12 cellular contexts compared by ENCODE assay signal in genomic region chr9:36818965-36819870, GRCh38.
DNase-seq lines count a peak whose midpoint lies in the region; ATAC-seq and TF ChIP-seq lines count a peak whose summit lies in the region.
"Had no signal": no experiment of that assay in that cellular context is flagged by ENCODE, and none has a peak within 500 bp of the region (broad histone marks: within the 10 kb centered on the region; RNA-seq: fewer than 3 reads in every experiment).

No MANE protein-coding gene starts in this region.

- H3K4me2 ChIP-seq in IMR-90 (ENCODE audit: low read depth, low read length) = no peak overlapping the region

- H3K9me3 ChIP-seq in IMR-90 (ENCODE audit: control insufficient read depth, insufficient read depth, low read length) = no peaks in the 10 kb centered on the region
- H3K9me3 ChIP-seq in adipocyte (ENCODE audit: control insufficient read depth, low read length) = peaks cover 5% of the 10 kb centered on the region
- H3K9me3 ChIP-seq: Peyer's patch had no signal

- H3K4me3 ChIP-seq in IMR-90 (ENCODE audit: insufficient read depth, low read depth, low read length) = no peak overlapping the region
- peak overlapping the region; percentile 76 for H3K4me3 ChIP-seq in adipocyte (ENCODE audit: low read length)

- H4K8ac ChIP-seq in IMR-90 (ENCODE audit: low read depth in 2 of 2, low read length in 2 of 2) = no peak overlapping the region

- intact Hi-C loops in IMR-90 (cut with micrococcal nuclease) (no loop called here), sciatic nerve (cut with DNase I) (no loop called here)

- in situ Hi-C loops in IMR-90 (cut with MboI; ENCODE audit: low sequenced_read_pairs) = no loop called here

- H4K91ac ChIP-seq in IMR-90 (ENCODE audit: insufficient read depth, low read depth, low read length) = no peak overlapping the region

- no peak for TF ChIP-seq RAD21 in IMR-90 (IDR thresholded peaks at IDR 0.05; ENCODE audit: low read length)

- DNase-seq in IMR-90 (no peak), adipocyte (ENCODE audit: low read depth) (no peak), iPS-NIHi11 (ENCODE audit: low spot score) (peak; percentile 58), sciatic nerve (ENCODE audit: low spot score) (peak; percentile 45), KG1 (lab: John Stamatoyannopoulos, UW) (no peak), foreskin melanocyte (no peak), DMS79 (lab: John Stamatoyannopoulos, UW) (no peak)
- DNase-seq: activated CD4-positive, alpha-beta T cell treated with anti-CD3 and anti-CD28 coated beads for 48 hours; GF-D8; Karpas-422; natural killer cell had no signal

- no peak overlapping the region for H3K27ac ChIP-seq in IMR-90 (ENCODE audit: insufficient read depth, low read length)
- H3K27ac ChIP-seq: Peyer's patch had no signal

- H3K4ac ChIP-seq in IMR-90 (ENCODE audit: low read depth, low read length) = no peak overlapping the region

- H3K9me1 ChIP-seq in IMR-90 (ENCODE audit: insufficient read depth, low read length) = no peaks in the 10 kb centered on the region

- TF ChIP-seq POLR2A in IMR-90 (IDR thresholded peaks at IDR 0.05; ENCODE audit: low read depth, low read length) = no peak

- POLR2A ChIA-PET in IMR-90 (lab: Charles Lee; ENCODE audit: unreplicated experiment) = no interaction called here

- H2BK120ac ChIP-seq in IMR-90 (ENCODE audit: low read depth, low read length) = no peak overlapping the region

- no peak for TF ChIP-seq CTCF in IMR-90 (conservative IDR thresholded peaks at IDR 0.05; ENCODE audit: low read depth, low read length)

- H2BK5ac ChIP-seq in IMR-90 (ENCODE audit: low read depth, low read length, poor library complexity, severe bottlenecking) = no peak overlapping the region

- H2AK5ac ChIP-seq in IMR-90 (ENCODE audit: low read depth, low read length) = no peak overlapping the region

- H2AFZ ChIP-seq in IMR-90 (replicated peaks; ENCODE audit: low read length, poor library complexity) = peak overlapping the region; percentile 66

- H3K9ac ChIP-seq in IMR-90 (ENCODE audit: low read depth, low read length) (no peak overlapping the region), adipocyte (ENCODE audit: low read length) (peak overlapping the region; percentile 88)

- CTCF ChIA-PET in IMR-90 (lab: Yijun Ruan, JAX) = no interaction called here

- H3K4me1 ChIP-seq in IMR-90 (ENCODE audit: control insufficient read depth, insufficient read depth, low read length) (no peaks in the 10 kb centered on the region), adipocyte (ENCODE audit: control insufficient read depth, insufficient read depth, low read length) (peaks cover 49% of the 10 kb centered on the region)
- H3K4me1 ChIP-seq: Peyer's patch had no signal

- no peaks in the 10 kb centered on the region for H3K79me1 ChIP-seq in IMR-90 (ENCODE audit: low read depth in 1 of 2, low read length in 2 of 2)

- BruUV-seq in IMR-90 (replicated peaks; lab: Mats Ljungman, UMichigan) = no TSS peak

- dilution Hi-C loops in IMR-90 (cut with HindIII; ENCODE audit: low sequenced_read_pairs, unreplicated experiment) = no loop called here

- H2BK15ac ChIP-seq in IMR-90 (ENCODE audit: low read depth, low read length) = no peak overlapping the region

- no peak overlapping the region for H3K14ac ChIP-seq in IMR-90 (replicated peaks; ENCODE audit: low read depth, low read length)

- H3K27me3 ChIP-seq in IMR-90 (ENCODE audit: control insufficient read depth, insufficient read depth, low read length) (peaks cover 67% of the 10 kb centered on the region), adipocyte (replicated peaks; ENCODE audit: control insufficient read depth, insufficient read depth, low read length) (peaks cover 58% of the 10 kb centered on the region)

- no peak overlapping the region for H3K56ac ChIP-seq in IMR-90 (ENCODE audit: extremely low read depth, insufficient read depth, low read length)

- H3K36me3 ChIP-seq in IMR-90 (ENCODE audit: control insufficient read depth, insufficient read depth, low read length) (no peaks in the 10 kb centered on the region), adipocyte (ENCODE audit: control insufficient read depth, insufficient read depth, low read length, severe bottlenecking) (no peaks in the 10 kb centered on the region)
- H3K36me3 ChIP-seq: Peyer's patch had no signal

- H2BK20ac ChIP-seq in IMR-90 (ENCODE audit: low read depth, low read length) = no peak overlapping the region

- WGBS in IMR-90 (ENCODE audit: extremely low coverage in 2 of 2, insufficient read length in 1 of 2), 2 experiments = 15% methylated on average over 10 of the region's 35 CpGs; no CpG with 5 or more reads in 1 of the 2 experiments

- no peak overlapping the region for H3K23ac ChIP-seq in IMR-90 (ENCODE audit: low read depth, low read length)

- no peak overlapping the region for H3K18ac ChIP-seq in IMR-90 (ENCODE audit: low read depth, low read length)

- H2AK9ac ChIP-seq in IMR-90 (replicated peaks; ENCODE audit: low read depth, low read length, poor library complexity) = no peak overlapping the region

- ATAC-seq in IMR-90 (ENCODE audit: low read depth) (no peak; the same call in 1 of the 2 replicates), sciatic nerve (peak; percentile 47)

- H4K20me1 ChIP-seq in IMR-90 (ENCODE audit: insufficient read depth, low read length) = no peaks in the 10 kb centered on the region

- H4K5ac ChIP-seq in IMR-90 (ENCODE audit: low read depth, low read length) = no peak overlapping the region

TF ChIP-seq in IMR-90, 13 proteins besides CTCF, POLR2A, EP300 and RAD21:
- TF ChIP-seq USF2 (IDR thresholded peaks at IDR 0.05; ENCODE audit: low read depth, low read length) (no peak), SMC3 (IDR thresholded peaks at IDR 0.05; ENCODE audit: low read depth, low read length) (no peak), FOS (IDR thresholded peaks at IDR 0.05; ENCODE audit: low read depth, low read length) (no peak), MAZ (IDR thresholded peaks at IDR 0.05; ENCODE audit: borderline replicate concordance, low read depth, low read length) (no peak), NFE2L2 (IDR thresholded peaks at IDR 0.05; ENCODE audit: low read depth, low read length) (no peak), RCOR1 (IDR thresholded peaks at IDR 0.05; ENCODE audit: insufficient replicate concordance, low read length) (no peak), BHLHE40 (IDR thresholded peaks at IDR 0.05; ENCODE audit: low read depth, low read length) (no peak), MXI1 (IDR thresholded peaks at IDR 0.05; ENCODE audit: borderline replicate concordance, low read depth, low read length) (no peak), MAFK (IDR thresholded peaks at IDR 0.05; ENCODE audit: low read depth, low read length) (no peak), CEBPB (IDR thresholded peaks at IDR 0.05; ENCODE audit: low read depth, low read length) (no peak), RFX5 (IDR thresholded peaks at IDR 0.05; ENCODE audit: low read depth, low read length) (no peak), CHD1 (IDR thresholded peaks at IDR 0.05; ENCODE audit: low read depth, low read length) (no peak)
- TF ChIP-seq, protein P1, sequence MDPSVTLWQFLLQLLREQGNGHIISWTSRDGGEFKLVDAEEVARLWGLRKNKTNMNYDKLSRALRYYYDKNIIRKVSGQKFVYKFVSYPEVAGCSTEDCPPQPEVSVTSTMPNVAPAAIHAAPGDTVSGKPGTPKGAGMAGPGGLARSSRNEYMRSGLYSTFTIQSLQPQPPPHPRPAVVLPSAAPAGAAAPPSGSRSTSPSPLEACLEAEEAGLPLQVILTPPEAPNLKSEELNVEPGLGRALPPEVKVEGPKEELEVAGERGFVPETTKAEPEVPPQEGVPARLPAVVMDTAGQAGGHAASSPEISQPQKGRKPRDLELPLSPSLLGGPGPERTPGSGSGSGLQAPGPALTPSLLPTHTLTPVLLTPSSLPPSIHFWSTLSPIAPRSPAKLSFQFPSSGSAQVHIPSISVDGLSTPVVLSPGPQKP (IDR thresholded peaks at IDR 0.05; ENCODE audit: borderline replicate concordance, low read depth, low read length) = no peak
TF ChIP-seq in IMR-90: peak in this region for 0.

Comparison
In these comparisons a context has a peak if more than half of its experiments do, and no peak if none do; other contexts are left out.
1. DNase-seq: peak in iPS-NIHi11 (single experiment) and sciatic nerve (single experiment); none in IMR-90 (single experiment), adipocyte (single experiment), KG1 (single experiment), foreskin melanocyte (single experiment) and DMS79 (single experiment).